10 cellular contexts compared by ENCODE assay signal in the genomic region with DNA sequence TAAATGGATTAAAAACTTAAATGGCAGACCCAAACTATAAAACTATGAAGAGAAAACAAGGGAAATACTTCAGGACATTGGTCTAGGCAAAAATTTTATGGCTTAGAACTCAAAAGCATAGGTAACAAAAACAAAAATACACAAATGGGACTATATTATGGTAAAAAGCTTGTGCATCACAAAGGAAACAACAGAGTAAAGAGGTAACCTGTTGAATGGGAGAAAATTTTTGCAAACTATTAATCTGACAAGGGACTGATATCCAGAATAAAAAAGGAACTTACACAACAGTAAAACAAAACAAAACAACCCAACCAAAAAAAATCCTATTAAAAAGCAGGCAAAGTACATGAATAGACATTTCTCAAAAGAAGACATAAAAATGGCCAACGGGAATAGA.
"Had no signal": no experiment of that assay in that cellular context is flagged by ENCODE, and none has a peak within 500 bp of the region (broad histone marks: within the 10 kb centered on the region; RNA-seq: fewer than 3 reads in every experiment).

No MANE protein-coding gene starts in this region.

- H3K4me3 ChIP-seq: GM23338 had no signal

- ATAC-seq: GM23338, HepG2 had no signal

- H3K4me1 Mint-ChIP-seq: GM23338, H9 had no signal

- H3K27ac ChIP-seq: HL-60, KMS-11 had no signal

- H2AFZ ChIP-seq: GM23338 had no signal

- DNase-seq: H9, HCEC 1CT, HFFc6, KBM-7 had no signal

- H3K4me2 ChIP-seq: GM23338, KMS-11 had no signal

- H3K27me3 Mint-ChIP-seq: IgD-negative memory B cell had no signal

- FAIRE-seq: H1, HepG2 had no signal

- H3K27ac Mint-ChIP-seq: GM23338, H9, HFFc6, IgD-negative memory B cell had no signal

- H3K4me3 Mint-ChIP-seq: GM23338, H9, HFFc6, IgD-negative memory B cell had no signal
